ENCODE assay signal across 23 cellular contexts in the genomic region with DNA sequence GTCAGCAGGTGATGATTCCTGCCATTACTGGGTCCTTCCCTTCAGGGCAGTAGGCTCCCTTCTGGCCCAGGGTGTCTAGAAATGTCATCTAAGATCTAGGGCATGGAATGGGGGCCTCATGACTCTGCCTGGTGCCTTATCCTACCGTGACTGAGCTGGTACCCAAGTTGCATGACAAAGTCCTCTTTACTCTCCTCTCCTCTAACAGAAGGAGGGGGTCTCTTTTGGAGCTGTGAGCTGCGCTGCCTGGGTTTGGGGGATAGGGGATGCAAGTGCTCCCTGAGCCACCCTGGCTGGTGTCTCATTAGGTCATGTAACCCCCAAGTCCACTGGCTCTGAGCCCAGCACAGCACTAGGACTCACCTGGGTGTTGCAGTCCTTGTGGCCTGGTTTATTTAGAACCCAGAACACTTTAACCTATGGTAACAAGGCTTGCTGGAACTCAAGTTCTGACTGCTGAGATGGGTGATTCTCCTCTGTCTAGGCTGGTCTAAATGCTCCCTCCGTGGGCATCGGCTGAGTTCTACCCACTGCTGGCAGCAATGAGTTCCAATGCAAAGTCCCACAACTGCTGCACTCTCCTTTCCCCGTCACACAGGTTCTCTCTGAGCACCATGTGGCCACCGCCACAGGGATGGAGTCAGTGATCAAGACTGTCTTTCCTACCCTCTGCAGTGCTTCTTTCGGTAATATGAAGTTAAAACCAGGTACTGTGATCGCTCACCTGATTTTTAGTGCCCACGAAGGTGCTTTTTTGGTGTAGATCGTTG. TPM values are rescaled to one million over a fixed set of nuclear protein-coding genes. Genes with fewer than 3 reads are reported as not detected.
DNase-seq lines count a peak whose midpoint lies in the region; ATAC-seq and TF ChIP-seq lines count a peak whose summit lies in the region.
"Had no signal": no experiment of that assay in that cellular context is flagged by ENCODE, and none has a peak within 500 bp of the region (broad histone marks: within the 10 kb centered on the region; RNA-seq: fewer than 3 reads in every experiment).

No MANE protein-coding gene starts in this region.

- peaks cover 12% of the 10 kb centered on the region for H3K9me3 Mint-ChIP-seq in endodermal cell
- peaks cover 5% of the 10 kb centered on the region for H3K9me3 Mint-ChIP-seq in chondrocyte (ENCODE audit: low read depth)

- no peak overlapping the region for H3K9ac ChIP-seq in endodermal cell (ENCODE audit: extremely low read depth, low read length, poor library complexity, severe bottlenecking)

- H3K27ac Mint-ChIP-seq in endodermal cell (no peak overlapping the region), chondrocyte (ENCODE audit: unreplicated experiment) (no peak overlapping the region)
- H3K27ac Mint-ChIP-seq: activated naive CD4-positive, alpha-beta T cell treated with anti-CD3 and anti-CD28 coated beads, Interleukin-2, amount 50 U/mL, for 24 hours; stimulated activated naive CD8-positive, alpha-beta T cell treated with anti-CD3 and anti-CD28 coated beads, Interleukin-15, Interleukin-2, amounts not matched to agents 100 ng/mL and 50 ng/mL, for 24 hours; T-cell had no signal

- H3K4me1 ChIP-seq in right cardiac atrium (ENCODE audit: control insufficient read depth, insufficient read depth, low read length) (peaks cover 15% of the 10 kb centered on the region), endodermal cell (ENCODE audit: control insufficient read depth, insufficient read depth, low read length) (no peaks in the 10 kb centered on the region), vagina (peaks cover 12% of the 10 kb centered on the region), thyroid gland (peaks cover 0 to 9% of the 10 kb centered on the region in 2 donors)
- H3K4me1 ChIP-seq: breast epithelium had no signal

- peak in 2 of 3 donors; percentile 6 to 36 for DNase-seq in right cardiac atrium
- DNase-seq in cardiac septum (ENCODE audit: low spot score): no peak
- DNase-seq in endodermal cell: peak; percentile 11
- DNase-seq in sciatic nerve (ENCODE audit: low spot score): peak; percentile 26
- peak; percentile 61 to 79 for DNase-seq in vagina (ENCODE audit: extremely low spot score in 2 of 2)
- no peak for DNase-seq in thyroid gland
- no peak for DNase-seq in chondrocyte (ENCODE audit: low spot score)
- no peak for DNase-seq in T1000 (lab: John Stamatoyannopoulos, UW)
- DNase-seq: BE2C, cortex of kidney, foreskin fibroblast, heart left ventricle, mammary epithelial cell, NCI-H2081 treated with DMSO at 0.1 percent for 48 hours, NCI-H345, NCI-H774 had no signal

- peaks cover 45% of the 10 kb centered on the region for H3K36me3 Mint-ChIP-seq in endodermal cell (ENCODE audit: low read depth)
- H3K36me3 Mint-ChIP-seq in chondrocyte (ENCODE audit: low read depth): peaks cover 6% of the 10 kb centered on the region

- H3K27me3 Mint-ChIP-seq in endodermal cell (ENCODE audit: insufficient read depth) (no peaks in the 10 kb centered on the region), chondrocyte (ENCODE audit: low read depth) (no peaks in the 10 kb centered on the region)
- H3K27me3 Mint-ChIP-seq: activated naive CD4-positive, alpha-beta T cell treated with anti-CD3 and anti-CD28 coated beads, Interleukin-2, amount 50 U/mL, for 24 hours; stimulated activated naive CD8-positive, alpha-beta T cell treated with anti-CD3 and anti-CD28 coated beads, Interleukin-15, Interleukin-2, amounts not matched to agents 100 ng/mL and 50 ng/mL, for 24 hours; T-cell had no signal

- TF ChIP-seq CTCF in endodermal cell (conservative IDR thresholded peaks at IDR 0.05) (no peak), vagina (IDR thresholded peaks at IDR 0.05) (no peak), thyroid gland (IDR thresholded peaks at IDR 0.05) (no peak), chondrocyte (IDR thresholded peaks at IDR 0.05) (no peak)

- ATAC-seq in right cardiac atrium (no peak), sciatic nerve (no peak)
- ATAC-seq: esophagus mucosa, heart left ventricle, T-cell had no signal

- intact Hi-C loops in right cardiac atrium (cut with DNase I) (no loop called here), cardiac septum (cut with DNase I) (no loop called here), sciatic nerve (cut with DNase I) (no loop called here), vagina (cut with DNase I) (no loop called here), thyroid gland (cut with DNase I) (no loop called here)

- H3K36me3 ChIP-seq in endodermal cell (ENCODE audit: control insufficient read depth, insufficient read depth, low read length) (peaks cover 12% of the 10 kb centered on the region), vagina (no peaks in the 10 kb centered on the region), thyroid gland (no peaks in the 10 kb centered on the region)
- H3K36me3 ChIP-seq: breast epithelium, heart left ventricle, tibial artery had no signal

- H3K4me1 Mint-ChIP-seq in endodermal cell (peaks cover 5% of the 10 kb centered on the region), chondrocyte (ENCODE audit: low read depth) (peaks cover 29% of the 10 kb centered on the region)
- H3K4me1 Mint-ChIP-seq: activated naive CD4-positive, alpha-beta T cell treated with anti-CD3 and anti-CD28 coated beads, Interleukin-2, amount 50 U/mL, for 24 hours had no signal

- H3K27me3 ChIP-seq in right cardiac atrium (ENCODE audit: control insufficient read depth, insufficient read depth): no peaks in the 10 kb centered on the region
- H3K27me3 ChIP-seq in endodermal cell (ENCODE audit: control insufficient read depth, insufficient read depth, low read length, poor library complexity, severe bottlenecking): no peaks in the 10 kb centered on the region
- no peaks in the 10 kb centered on the region for H3K27me3 ChIP-seq in vagina
- no peaks in the 10 kb centered on the region for H3K27me3 ChIP-seq in thyroid gland
- H3K27me3 ChIP-seq: BE2C, breast epithelium, heart left ventricle, tibial artery had no signal

- TF ChIP-seq POLR2A in vagina (IDR thresholded peaks at IDR 0.05) (no peak), thyroid gland (IDR thresholded peaks at IDR 0.05) (no peak)

- 98% methylated on average over 10 of the region's 10 CpGs for WGBS in right cardiac atrium
- 95% methylated on average over 6 to 10 of the region's 10 CpGs for WGBS in endodermal cell (ENCODE audit: insufficient coverage in 1 of 2, insufficient read length in 1 of 2), 2 experiments
- 95 to 99% methylated on average over 10 of the region's 10 CpGs for WGBS in thyroid gland, 2 donors

- no peak overlapping the region for H3K4me3 Mint-ChIP-seq in endodermal cell
- no peak overlapping the region for H3K4me3 Mint-ChIP-seq in chondrocyte (ENCODE audit: unreplicated experiment)
- H3K4me3 Mint-ChIP-seq: activated naive CD4-positive, alpha-beta T cell treated with anti-CD3 and anti-CD28 coated beads, Interleukin-2, amount 50 U/mL, for 24 hours; nephron; stimulated activated naive CD8-positive, alpha-beta T cell treated with anti-CD3 and anti-CD28 coated beads, Interleukin-15, Interleukin-2, amounts not matched to agents 100 ng/mL and 50 ng/mL, for 24 hours; T-cell had no signal

- H3K9me3 ChIP-seq in right cardiac atrium (ENCODE audit: control insufficient read depth, low read length): no peaks in the 10 kb centered on the region
- peaks cover 9% of the 10 kb centered on the region for H3K9me3 ChIP-seq in endodermal cell (ENCODE audit: control insufficient read depth, low read length)
- H3K9me3 ChIP-seq in vagina: no peaks in the 10 kb centered on the region
- H3K9me3 ChIP-seq in thyroid gland: no peaks in the 10 kb centered on the region
- H3K9me3 ChIP-seq: BE2C, breast epithelium, tibial artery had no signal

- H3K4me3 ChIP-seq in right cardiac atrium (ENCODE audit: low read length) (no peak overlapping the region), endodermal cell (ENCODE audit: low read length) (no peak overlapping the region), vagina (no peak overlapping the region), thyroid gland (replicated peaks in 1 of 3) (no peak overlapping the region)
- H3K4me3 ChIP-seq: breast epithelium, heart left ventricle, tibial artery had no signal

- H3K27ac ChIP-seq in right cardiac atrium (ENCODE audit: low read length) (no peak overlapping the region), endodermal cell (ENCODE audit: low read depth, low read length) (no peak overlapping the region), vagina (no peak overlapping the region), thyroid gland (no peak overlapping the region)
- H3K27ac ChIP-seq: breast epithelium, tibial artery had no signal

RNA-seq across cellular contexts. Expression of a gene that starts 34.0 kb away (rescaled TPM):
- 1 to 10 TPM; 4.3 to 6.2 (median 4.9) TPM for total RNA-seq in right cardiac atrium
- polyA plus RNA-seq in right cardiac atrium: 3.3 TPM
- 5.9 TPM for total RNA-seq in cardiac septum
- total RNA-seq in endodermal cell: 10 to 100 TPM; 35.5 to 38.3 TPM
- 41.5 TPM for polyA plus RNA-seq in endodermal cell (2013, experiment 1 of 2)
- polyA plus RNA-seq in endodermal cell (2013, experiment 2 of 2): 41.3 TPM
- total RNA-seq in sciatic nerve: 11.0 TPM
- total RNA-seq in vagina: 14.5 TPM
- 10 to 100 TPM in 3 of 4 donors, 1 to 10 TPM in 1; 9.8 to 14.6 (median 13.9) TPM for total RNA-seq in thyroid gland
- 32.7 to 51.3 TPM (median 33.6 TPM) in 3 replicates for total RNA-seq in chondrocyte

Comparison
In these comparisons a context has a peak if more than half of its experiments do, and no peak if none do; other contexts are left out.
1. DNase-seq: peak in right cardiac atrium (2 of 3), endodermal cell (single experiment), sciatic nerve (single experiment) and vagina (2 of 2); none in cardiac septum (single experiment), thyroid gland (0 of 2), chondrocyte (single experiment) and T1000 (single experiment).